In the genomic region with DNA sequence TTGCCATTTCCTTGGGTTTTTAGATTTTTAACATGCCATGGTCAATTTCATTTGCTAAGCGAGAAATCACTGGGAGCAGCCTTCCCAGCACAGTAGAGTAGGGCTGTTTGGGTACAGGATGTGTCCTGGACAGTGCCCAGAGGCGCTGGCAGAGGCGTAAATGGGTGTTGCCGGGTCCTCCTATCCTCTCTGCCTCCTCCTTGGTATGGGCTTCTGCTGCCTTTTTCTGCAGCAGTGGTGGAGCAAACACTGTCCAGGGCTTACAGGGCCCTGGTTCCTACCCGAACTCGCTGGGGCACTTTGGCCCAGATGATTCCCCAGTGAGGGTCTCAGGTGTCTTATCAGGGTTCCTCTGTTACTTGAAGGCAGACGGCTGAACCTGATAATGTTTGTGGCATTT, we compare ENCODE assay signal across 18 cellular contexts.
DNase-seq lines count a peak whose midpoint lies in the region; ATAC-seq and TF ChIP-seq lines count a peak whose summit lies in the region.
"Had no signal": no experiment of that assay in that cellular context is flagged by ENCODE, and none has a peak within 500 bp of the region (broad histone marks: within the 10 kb centered on the region; RNA-seq: fewer than 3 reads in every experiment).

No MANE protein-coding gene starts in this region.

- TF ChIP-seq CTCF in esophagus muscularis mucosa (IDR thresholded peaks at IDR 0.05) (no peak), neural progenitor cell (IDR thresholded peaks at IDR 0.05) (no peak), tibial artery (IDR thresholded peaks at IDR 0.05) (no peak)

- no peak for TF ChIP-seq POLR2A in esophagus muscularis mucosa (IDR thresholded peaks at IDR 0.05; ENCODE audit: low read depth)

- no peaks in the 10 kb centered on the region for H3F3A ChIP-seq in neural progenitor cell (ENCODE audit: low read depth)

- H3K27me3 Mint-ChIP-seq in neural progenitor cell (ENCODE audit: insufficient read depth, low read depth) = peaks cover 8% of the 10 kb centered on the region

- 96% methylated on average over 7 of the region's 7 CpGs for WGBS in esophagus muscularis mucosa

- peak; percentile 12 for TF ChIP-seq EP300 in esophagus muscularis mucosa (IDR thresholded peaks at IDR 0.05)

- no peak overlapping the region for H3K4me2 ChIP-seq in neural progenitor cell
- H3K4me2 ChIP-seq: BLaER1 had no signal

- H3K27ac Mint-ChIP-seq in neural progenitor cell = peak overlapping the region; percentile 87
- H3K27ac Mint-ChIP-seq: activated naive CD8-positive, alpha-beta T cell treated with anti-CD3 and anti-CD28 coated beads, Interleukin-2, amount 50 U/mL, for 24 hours had no signal

- no peaks in the 10 kb centered on the region for H3K27me3 ChIP-seq in esophagus muscularis mucosa
- H3K27me3 ChIP-seq in neural progenitor cell = no peaks in the 10 kb centered on the region
- no peaks in the 10 kb centered on the region for H3K27me3 ChIP-seq in tibial artery
- H3K27me3 ChIP-seq: BLaER1, testis had no signal

- H3K36me3 Mint-ChIP-seq in neural progenitor cell = no peaks in the 10 kb centered on the region

- H3K36me3 ChIP-seq in esophagus muscularis mucosa (no peaks in the 10 kb centered on the region), neural progenitor cell (no peaks in the 10 kb centered on the region), tibial artery (no peaks in the 10 kb centered on the region)
- H3K36me3 ChIP-seq: BLaER1, lower lobe of right lung had no signal

- peak overlapping the region; percentile 50 to 70 (median 65) for H3K27ac ChIP-seq in esophagus muscularis mucosa (replicated peaks in 1 of 4)
- no peak overlapping the region for H3K27ac ChIP-seq in neural progenitor cell
- peak overlapping the region; percentile 67 to 71 for H3K27ac ChIP-seq in tibial artery
- H3K27ac ChIP-seq: BLaER1, lower lobe of right lung, testis had no signal

- H3K4me3 Mint-ChIP-seq in neural progenitor cell = no peak overlapping the region
- H3K4me3 Mint-ChIP-seq: activated naive CD8-positive, alpha-beta T cell treated with anti-CD3 and anti-CD28 coated beads, Interleukin-2, amount 50 U/mL, for 24 hours had no signal

- H3K9me3 ChIP-seq in esophagus muscularis mucosa = peaks cover 0 to 1% (median under 1%) of the 10 kb centered on the region in 4 donors
- peaks cover 2% of the 10 kb centered on the region for H3K9me3 ChIP-seq in neural progenitor cell (ENCODE audit: low read depth)
- H3K9me3 ChIP-seq in tibial artery = no peaks in the 10 kb centered on the region
- H3K9me3 ChIP-seq: testis had no signal

- no peak overlapping the region for H3K9ac ChIP-seq in neural progenitor cell
- H3K9ac ChIP-seq: BLaER1 had no signal

- ATAC-seq in GM21515 (IDR thresholded peaks at IDR 0.05; ENCODE audit: unreplicated experiment) (no peak), HG03045 (IDR thresholded peaks at IDR 0.05; ENCODE audit: unreplicated experiment) (no peak)
- ATAC-seq: activated naive CD8-positive, alpha-beta T cell treated with anti-CD3 and anti-CD28 coated beads, Interleukin-2, amount 50 U/mL, for 24 hours; HCT116; lower lobe of right lung had no signal

- H3K79me2 ChIP-seq in neural progenitor cell (ENCODE audit: low read depth) = no peaks in the 10 kb centered on the region

- intact Hi-C loops in esophagus muscularis mucosa (cut with DNase I) = no loop called here
- intact Hi-C loops in tibial artery (cut with DNase I; ENCODE audit: low total_unique reads) = no loop called here

- H3K4me1 ChIP-seq in esophagus muscularis mucosa (peaks cover 13 to 46% (median 41%) of the 10 kb centered on the region in 4 donors), neural progenitor cell (peaks cover 12% of the 10 kb centered on the region), tibial artery (peaks cover 0 to 49% (median 29%) of the 10 kb centered on the region in 4 donors)
- H3K4me1 ChIP-seq: testis had no signal

- no peak overlapping the region for H2AFZ ChIP-seq in neural progenitor cell (replicated peaks)

- H3K9me3 Mint-ChIP-seq in neural progenitor cell = peaks cover 17% of the 10 kb centered on the region

- H3K4me3 ChIP-seq in esophagus muscularis mucosa (no peak overlapping the region), neural progenitor cell (no peak overlapping the region), tibial artery (no peak overlapping the region)
- H3K4me3 ChIP-seq: BLaER1, lower lobe of right lung, testis had no signal

- no peaks in the 10 kb centered on the region for H4K20me1 ChIP-seq in neural progenitor cell (ENCODE audit: low read depth)
- H4K20me1 ChIP-seq: BLaER1 had no signal

- peaks cover 32% of the 10 kb centered on the region for H3K4me1 Mint-ChIP-seq in neural progenitor cell
- H3K4me1 Mint-ChIP-seq: activated naive CD8-positive, alpha-beta T cell treated with anti-CD3 and anti-CD28 coated beads, Interleukin-2, amount 50 U/mL, for 24 hours had no signal

- DNase-seq in M059J (ENCODE audit: low read depth) (peak; percentile 13), esophagus muscularis mucosa (ENCODE audit: extremely low spot score) (peak; percentile 64), neural progenitor cell (ENCODE audit: low spot score) (no peak), tibial artery (peak; percentile 67 to 87), HPDE6-E6E7 (ENCODE audit: extremely low spot score) (no peak), D341Med (ENCODE audit: low spot score) (no peak)
- DNase-seq: activated CD4-positive, alpha-beta T cell treated with anti-CD3 and anti-CD28 coated beads, Interleukin-2, amount 50 U/mL, for 4 hours; activated naive CD8-positive, alpha-beta T cell treated with anti-CD3 and anti-CD28 coated beads, Interleukin-2, amount 50 U/mL, for 24 hours; DMS153; lower lobe of right lung; MV-4-11; NCI-H2081; NCI-H526 treated with DMSO at 0.1 percent for 48 hours; testis had no signal

Comparison
In these comparisons a context has a peak if more than half of its experiments do, and no peak if none do; other contexts are left out.
1. DNase-seq: peak in M059J (single experiment), esophagus muscularis mucosa (single experiment) and tibial artery (2 of 2); none in neural progenitor cell (single experiment), HPDE6-E6E7 (single experiment) and D341Med (single experiment).